12 cellular contexts compared by ENCODE assay signal in genomic region chr20:35166242-35166830, GRCh38. TPM values are rescaled to one million over a fixed set of nuclear protein-coding genes. Genes with fewer than 3 reads are reported as not detected.
DNase-seq lines count a peak whose midpoint lies in the region; TF ChIP-seq lines count a peak whose summit lies in the region.
"Had no signal": no experiment of that assay in that cellular context is flagged by ENCODE, and none has a peak within 500 bp of the region (broad histone marks: within the 10 kb centered on the region; RNA-seq: fewer than 3 reads in every experiment).

No MANE protein-coding gene starts in this region.

- no peak overlapping the region for H3K4me2 ChIP-seq in mesendoderm (ENCODE audit: low read length)

- H3K18ac ChIP-seq in mesendoderm (ENCODE audit: low read length) = no peak overlapping the region

- H3K27ac ChIP-seq in A673 (ENCODE audit: low read depth, low read length, poor library complexity, severe bottlenecking) (no peak overlapping the region), mesendoderm (ENCODE audit: low read depth, low read length) (no peak overlapping the region), prostate gland (no peak overlapping the region)

- H3K4ac ChIP-seq in mesendoderm (ENCODE audit: low read depth, low read length) = no peak overlapping the region

- intact Hi-C loops in A673 (cut with micrococcal nuclease; ENCODE audit: unreplicated experiment) = no loop called here
- intact Hi-C loops in prostate gland (cut with DNase I) = no loop called here

- H3K36me3 ChIP-seq in A673 (ENCODE audit: insufficient read depth, low read length, poor library complexity, severe bottlenecking) (no peaks in the 10 kb centered on the region), mesendoderm (ENCODE audit: control insufficient read depth, insufficient read depth, low read length) (no peaks in the 10 kb centered on the region), prostate gland (no peaks in the 10 kb centered on the region)
- H3K36me3 ChIP-seq: esophagus squamous epithelium had no signal

- no peak overlapping the region for H4K8ac ChIP-seq in mesendoderm (ENCODE audit: low read depth, low read length)

- H3K56ac ChIP-seq in mesendoderm (ENCODE audit: low read length) = peak overlapping the region; percentile 62

- no peak for TF ChIP-seq POLR2A in prostate gland (IDR thresholded peaks at IDR 0.05)

- no CpG with 5 or more reads among the region's 5 CpGs for WGBS in mesendoderm (ENCODE audit: extremely low coverage, insufficient coverage, low lambda C conversion rate)
- WGBS in prostate gland = 66% methylated on average over 5 of the region's 5 CpGs

- DNase-seq in A673 (ENCODE audit: low spot score) (peak; percentile 39), NCI-H226 (peak; percentile 21), dermis microvascular lymphatic vessel endothelial cell (ENCODE audit: low read depth in 2 of 2) (peak; percentile 93 to 98), mesendoderm (no peak), NCI-H1105 treated with DMSO at 0.1 percent for 48 hours (lab: John Stamatoyannopoulos, UW) (no peak), prostate gland (ENCODE audit: low spot score) (no peak)
- DNase-seq in activated naive CD8-positive, alpha-beta T cell treated with anti-CD3 and anti-CD28 coated beads for 36 hours = no peak
- DNase-seq in activated CD8-positive, alpha-beta memory T cell treated with anti-CD3 and anti-CD28 coated beads for 24 hours = no peak
- DNase-seq: activated CD4-positive, alpha-beta memory T cell treated with anti-CD3 and anti-CD28 coated beads for 36 hours; esophagus squamous epithelium; NCI-H1436 treated with DMSO at 0.1 percent for 48 hours; small intestine had no signal

- H3K79me1 ChIP-seq in mesendoderm (ENCODE audit: low read length) = no peaks in the 10 kb centered on the region

- H3K27me3 ChIP-seq in A673 (replicated peaks; ENCODE audit: insufficient read depth, low read depth, low read length, poor library complexity) = no peaks in the 10 kb centered on the region
- no peaks in the 10 kb centered on the region for H3K27me3 ChIP-seq in mesendoderm (ENCODE audit: insufficient read depth, low read length, poor library complexity)
- H3K27me3 ChIP-seq in prostate gland (replicated peaks; ENCODE audit: insufficient read depth) = no peaks in the 10 kb centered on the region
- H3K27me3 ChIP-seq: esophagus squamous epithelium had no signal

- no peak for TF ChIP-seq CTCF in A673 (conservative IDR thresholded peaks at IDR 0.05; ENCODE audit: low read depth, low read length)
- TF ChIP-seq CTCF in prostate gland (IDR thresholded peaks at IDR 0.05) = no peak

- H4K5ac ChIP-seq in mesendoderm (ENCODE audit: low read length) = peak overlapping the region; percentile 56

- CTCF ChIA-PET in A673 (lab: Charles Lee) = interaction anchor here (0.6 kb wide), 1 partner anchor 28 kb away, joined by 9 read pairs; no protein-coding TSS in a partner anchor

- peaks cover 4% of the 10 kb centered on the region for H3K4me1 Mint-ChIP-seq in activated naive CD8-positive, alpha-beta T cell treated with anti-CD3 and anti-CD28 coated beads for 36 hours

- no peak overlapping the region for H3K4me3 ChIP-seq in A673 (ENCODE audit: low read depth, low read length, poor library complexity, severe bottlenecking)
- no peak overlapping the region for H3K4me3 ChIP-seq in mesendoderm (ENCODE audit: low read length)
- no peak overlapping the region for H3K4me3 ChIP-seq in prostate gland
- H3K4me3 ChIP-seq: esophagus squamous epithelium had no signal

- peaks cover 7% of the 10 kb centered on the region for H3K9me3 Mint-ChIP-seq in activated naive CD8-positive, alpha-beta T cell treated with anti-CD3 and anti-CD28 coated beads for 36 hours

- no peaks in the 10 kb centered on the region for H3K27me3 Mint-ChIP-seq in activated naive CD8-positive, alpha-beta T cell treated with anti-CD3 and anti-CD28 coated beads for 36 hours
- H3K27me3 Mint-ChIP-seq: activated CD4-positive, alpha-beta memory T cell treated with anti-CD3 and anti-CD28 coated beads for 36 hours had no signal

- no peak overlapping the region for H2BK120ac ChIP-seq in mesendoderm (ENCODE audit: low read depth, low read length)

- no peaks in the 10 kb centered on the region for H3K9me3 ChIP-seq in A673 (ENCODE audit: low read depth, low read length, poor library complexity, severe bottlenecking)
- H3K9me3 ChIP-seq in prostate gland = no peaks in the 10 kb centered on the region
- H3K9me3 ChIP-seq: esophagus squamous epithelium had no signal

- no peak overlapping the region for H2BK5ac ChIP-seq in mesendoderm (ENCODE audit: low read length)

- H2BK15ac ChIP-seq in mesendoderm (replicated peaks; ENCODE audit: low read depth) = no peak overlapping the region

- peaks cover 4% of the 10 kb centered on the region for H3K36me3 Mint-ChIP-seq in activated naive CD8-positive, alpha-beta T cell treated with anti-CD3 and anti-CD28 coated beads for 36 hours

- H2AK5ac ChIP-seq in mesendoderm (ENCODE audit: low read length) = no peak overlapping the region

- H3K79me2 ChIP-seq in mesendoderm (ENCODE audit: control insufficient read depth, insufficient read depth, low read length) = no peaks in the 10 kb centered on the region

- POLR2A ChIA-PET in A673 (lab: Charles Lee; ENCODE audit: low non-redundant PET) = interaction anchor here (0.6 kb wide), 1 partner anchor 14 kb away, joined by 21 read pairs; no protein-coding TSS in a partner anchor

- H3K23ac ChIP-seq in mesendoderm (ENCODE audit: low read length) = no peak overlapping the region

- no peak overlapping the region for H3K27ac Mint-ChIP-seq in activated naive CD8-positive, alpha-beta T cell treated with anti-CD3 and anti-CD28 coated beads for 36 hours
- H3K27ac Mint-ChIP-seq: activated CD4-positive, alpha-beta memory T cell treated with anti-CD3 and anti-CD28 coated beads for 36 hours had no signal

- H3K4me1 ChIP-seq in A673 (ENCODE audit: insufficient read depth, low read length, poor library complexity, severe bottlenecking) = peaks cover 3% of the 10 kb centered on the region
- peaks cover 3% of the 10 kb centered on the region for H3K4me1 ChIP-seq in mesendoderm (ENCODE audit: control insufficient read depth, low read depth, low read length)
- H3K4me1 ChIP-seq in prostate gland (replicated peaks) = no peaks in the 10 kb centered on the region

- no TSS peak for BruUV-seq in A673 (replicated peaks; lab: Mats Ljungman, UMichigan)

- H3K9ac ChIP-seq in mesendoderm (ENCODE audit: low read length) = no peak overlapping the region

- no peak overlapping the region for H3K4me3 Mint-ChIP-seq in activated naive CD8-positive, alpha-beta T cell treated with anti-CD3 and anti-CD28 coated beads for 36 hours
- H3K4me3 Mint-ChIP-seq: activated CD4-positive, alpha-beta memory T cell treated with anti-CD3 and anti-CD28 coated beads for 36 hours had no signal

RNA-seq across cellular contexts. Expression of gene PROCR, which starts 5.5 kb away (rescaled TPM):
- total RNA-seq in A673 (2021) = 0.58 and 2.1 TPM in 2 replicates
- total RNA-seq in dermis microvascular lymphatic vessel endothelial cell = 83.1 and 217 TPM in 2 replicates
- 7.1 TPM for polyA plus RNA-seq in mesendoderm (2013, experiment 1 of 2)
- 8.0 TPM for polyA plus RNA-seq in mesendoderm (2013, experiment 2 of 2)
- 1 to 10 TPM; 4.4 to 4.5 TPM for total RNA-seq in activated naive CD8-positive, alpha-beta T cell treated with anti-CD3 and anti-CD28 coated beads for 36 hours
- 10 to 100 TPM; 11.2 to 17.6 TPM for total RNA-seq in prostate gland

RNA-seq across cellular contexts. Expression of gene EDEM2, which starts 19.2 kb away (rescaled TPM):
- 13.6 and 16.1 TPM in 2 replicates for total RNA-seq in A673 (2021)
- 65.9 and 69.0 TPM in 2 replicates for total RNA-seq in dermis microvascular lymphatic vessel endothelial cell
- polyA plus RNA-seq in mesendoderm (2013, experiment 1 of 2) = 7.7 TPM
- 7.5 TPM for polyA plus RNA-seq in mesendoderm (2013, experiment 2 of 2)
- total RNA-seq in activated naive CD8-positive, alpha-beta T cell treated with anti-CD3 and anti-CD28 coated beads for 36 hours = 10 to 100 TPM; 15.3 to 15.9 TPM
- total RNA-seq in prostate gland = 10 to 100 TPM; 27.1 to 30.0 TPM

Comparison
In these comparisons a context has a peak if more than half of its experiments do, and no peak if none do; other contexts are left out.
1. DNase-seq: peak in A673 (single experiment), NCI-H226 (single experiment) and dermis microvascular lymphatic vessel endothelial cell (2 of 2); none in mesendoderm (single experiment), NCI-H1105 treated with DMSO at 0.1 percent for 48 hours (single experiment), activated naive CD8-positive, alpha-beta T cell treated with anti-CD3 and anti-CD28 coated beads for 36 hours (single experiment), activated CD8-positive, alpha-beta memory T cell treated with anti-CD3 and anti-CD28 coated beads for 24 hours (single experiment) and prostate gland (single experiment).